ENCODE assay signal across 8 cellular contexts in the genomic region with DNA sequence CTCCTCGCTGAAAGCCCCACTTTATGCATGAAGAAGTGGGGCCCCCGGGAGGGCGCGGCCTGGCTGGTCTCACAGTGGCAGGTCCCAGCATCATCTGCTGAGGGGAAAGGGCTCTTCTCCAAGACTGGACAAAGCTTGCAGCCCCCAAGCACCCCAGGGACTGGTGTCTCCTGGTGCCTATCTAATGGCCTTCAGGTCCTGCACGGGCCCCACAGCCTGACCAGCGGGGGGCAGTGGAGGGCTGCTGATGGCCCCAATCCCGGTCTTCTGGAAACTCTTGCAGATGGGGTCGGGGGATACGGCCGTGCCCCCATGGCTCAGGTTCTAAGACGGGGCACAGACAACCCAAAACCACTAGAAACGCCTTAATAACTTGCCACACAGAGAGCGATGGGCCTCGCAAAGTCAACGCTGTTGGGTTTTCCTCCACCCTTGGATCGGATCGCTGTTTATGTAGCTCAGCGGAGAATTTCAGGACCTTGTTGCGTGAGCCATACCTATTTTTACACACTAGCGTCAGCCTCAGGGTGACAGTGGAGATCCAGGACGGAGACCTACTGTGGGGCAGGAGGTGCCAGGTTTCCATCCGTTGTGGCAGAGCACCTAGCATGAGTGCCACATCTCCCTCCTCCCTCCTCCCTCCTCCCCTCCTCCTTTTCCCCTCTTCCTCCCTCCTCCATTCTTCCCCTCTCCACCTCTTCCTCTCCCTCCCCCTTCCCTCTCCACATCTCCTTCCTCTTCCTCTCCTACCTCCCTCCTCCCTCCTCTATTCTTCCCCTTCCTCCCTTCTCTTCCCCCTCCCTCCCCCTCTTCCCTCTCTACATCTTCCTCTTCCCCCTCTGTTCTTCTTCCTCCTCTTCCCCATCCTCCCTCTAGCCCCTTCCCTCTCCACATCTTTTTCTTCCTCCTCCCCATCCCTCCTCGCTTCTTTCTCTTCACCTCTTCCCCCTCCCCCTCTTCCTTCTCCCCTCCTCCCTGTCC.
DNase-seq lines count a peak whose midpoint lies in the region; ATAC-seq, FAIRE-seq and TF ChIP-seq lines count a peak whose summit lies in the region.

No MANE protein-coding gene starts in this region.

- DNase-seq in NCI-H748 (lab: John Stamatoyannopoulos, UW; ENCODE audit: unreplicated experiment) (peak; percentile 27), NCI-H748 treated with DMSO at 0.1 percent for 48 hours (lab: John Stamatoyannopoulos, UW) (no peak), RPMI7951 (ENCODE audit: low read depth) (peak; percentile 30), foreskin melanocyte (peak; percentile 24), putamen (ENCODE audit: low spot score) (peak; percentile 53), NCI-H510A treated with DMSO at 0.1 percent for 48 hours (lab: John Stamatoyannopoulos, UW) (no peak), GM12892 (ENCODE audit: insufficient read length) (no peak)

- no peak for FAIRE-seq in GM12892 (lab: Jason Lieb, UNC)

- no peak for ATAC-seq in HG03521 (IDR thresholded peaks at IDR 0.05; ENCODE audit: unreplicated experiment)

- TF ChIP-seq POLR2A in GM12892 (IDR thresholded peaks at IDR 0.05; ENCODE audit: low read depth, low read length): no peak

Comparison
In these comparisons a context has a peak if more than half of its experiments do, and no peak if none do; other contexts are left out.
1. DNase-seq: peak in NCI-H748 (single experiment), RPMI7951 (single experiment), foreskin melanocyte (single experiment) and putamen (single experiment); none in NCI-H748 treated with DMSO at 0.1 percent for 48 hours (single experiment), NCI-H510A treated with DMSO at 0.1 percent for 48 hours (single experiment) and GM12892 (single experiment).